16 cellular contexts compared by ENCODE assay signal in genomic region chr12:101719566-101719965, GRCh38. TPM values are rescaled to one million over a fixed set of nuclear protein-coding genes. Genes with fewer than 3 reads are reported as not detected.
A peak's percentile ranks its signal among the peaks of the same experiment; 100 is the strongest.
DNase-seq lines count a peak whose midpoint lies in the region; ATAC-seq, FAIRE-seq and TF ChIP-seq lines count a peak whose summit lies in the region.
"Had no signal": no experiment of that assay in that cellular context is flagged by ENCODE, and none has a peak within 500 bp of the region (broad histone marks: within the 10 kb centered on the region; RNA-seq: fewer than 3 reads in every experiment).

No MANE protein-coding gene starts in this region.

- H3K4me1 ChIP-seq in IMR-90 (ENCODE audit: control insufficient read depth, insufficient read depth, low read length) (no peaks in the 10 kb centered on the region; the same call in 1 of the 2 replicates), neural progenitor cell (no peaks in the 10 kb centered on the region)

- in situ Hi-C loops in IMR-90 (cut with MboI; ENCODE audit: low sequenced_read_pairs) = no loop called here

- no peak overlapping the region for H2AK9ac ChIP-seq in IMR-90 (replicated peaks; ENCODE audit: low read depth, low read length, poor library complexity)

- intact Hi-C loops in IMR-90 (cut with micrococcal nuclease) (no loop called here), lower leg skin (cut with DNase I; ENCODE audit: low total_unique reads) (no loop called here)

- no peak overlapping the region for H3K4me3 Mint-ChIP-seq in neural progenitor cell
- H3K4me3 Mint-ChIP-seq: CD14-positive monocyte, GM23338 had no signal

- H2BK20ac ChIP-seq in IMR-90 (ENCODE audit: low read depth, low read length) = no peak overlapping the region

- no peak for TF ChIP-seq CTCF in IMR-90 (conservative IDR thresholded peaks at IDR 0.05; ENCODE audit: low read depth, low read length)
- TF ChIP-seq CTCF in bronchial epithelial cell (IDR thresholded peaks at IDR 0.05; ENCODE audit: insufficient read depth, low read length, severe bottlenecking) = no peak
- TF ChIP-seq CTCF in fibroblast of the aortic adventitia (IDR thresholded peaks at IDR 0.05; ENCODE audit: insufficient read depth, low read length) = no peak
- no peak for TF ChIP-seq CTCF in neural progenitor cell (IDR thresholded peaks at IDR 0.05)
- TF ChIP-seq CTCF in lower leg skin (IDR thresholded peaks at IDR 0.05) = no peak

- H2AK5ac ChIP-seq in IMR-90 (ENCODE audit: low read depth, low read length) = no peak overlapping the region

- H4K5ac ChIP-seq in IMR-90 (ENCODE audit: low read depth, low read length) = no peak overlapping the region

- H3K4ac ChIP-seq in IMR-90 (ENCODE audit: low read depth, low read length) = no peak overlapping the region

- H3K36me3 ChIP-seq in IMR-90 (ENCODE audit: control insufficient read depth, insufficient read depth, low read length) (peaks cover 3% of the 10 kb centered on the region; the same call in 1 of the 2 replicates), bronchial epithelial cell (ENCODE audit: control insufficient read depth, insufficient read depth, low read length) (no peaks in the 10 kb centered on the region), neural progenitor cell (no peaks in the 10 kb centered on the region)

- H3K27ac ChIP-seq in IMR-90 (ENCODE audit: insufficient read depth, low read length) (no peak overlapping the region), neural progenitor cell (no peak overlapping the region)

- H3K27me3 ChIP-seq in IMR-90 (ENCODE audit: control insufficient read depth, insufficient read depth, low read length) = no peaks in the 10 kb centered on the region
- H3K27me3 ChIP-seq in bronchial epithelial cell (ENCODE audit: control insufficient read depth, insufficient read depth, low read length) = no peaks in the 10 kb centered on the region
- H3K27me3 ChIP-seq in neural progenitor cell = no peaks in the 10 kb centered on the region
- H3K27me3 ChIP-seq: Peyer's patch had no signal

- no peak overlapping the region for H2BK15ac ChIP-seq in IMR-90 (ENCODE audit: low read depth, low read length)

- H2AFZ ChIP-seq in IMR-90 (replicated peaks; ENCODE audit: low read length, poor library complexity) (no peak overlapping the region), neural progenitor cell (replicated peaks) (no peak overlapping the region)
- H2AFZ ChIP-seq: GM23338 had no signal

- no peak for TF ChIP-seq RAD21 in IMR-90 (IDR thresholded peaks at IDR 0.05; ENCODE audit: low read length)

- no TSS peak for BruUV-seq in IMR-90 (replicated peaks; lab: Mats Ljungman, UMichigan)

- H3K79me1 ChIP-seq in IMR-90 (ENCODE audit: low read depth in 1 of 2, low read length in 2 of 2) = no peaks in the 10 kb centered on the region; a peak in 1 of 4 replicates

- no peak for FAIRE-seq in bronchial epithelial cell (lab: Jason Lieb, UNC)

- CTCF ChIA-PET in IMR-90 (lab: Yijun Ruan, JAX) = no interaction called here

- H2BK120ac ChIP-seq in IMR-90 (ENCODE audit: low read depth, low read length) = no peak overlapping the region

- H4K20me1 ChIP-seq in IMR-90 (ENCODE audit: insufficient read depth, low read length) (no peaks in the 10 kb centered on the region), neural progenitor cell (ENCODE audit: low read depth) (no peaks in the 10 kb centered on the region)

- POLR2A ChIA-PET in IMR-90 (lab: Charles Lee; ENCODE audit: unreplicated experiment) = no interaction called here

- H2BK5ac ChIP-seq in IMR-90 (ENCODE audit: low read depth, low read length, poor library complexity, severe bottlenecking) = no peak overlapping the region

- H3F3A ChIP-seq in neural progenitor cell (ENCODE audit: low read depth) = no peaks in the 10 kb centered on the region

- no peak overlapping the region for H3K23ac ChIP-seq in IMR-90 (ENCODE audit: low read depth, low read length)

- ATAC-seq in IMR-90 (ENCODE audit: low read depth) = peak; percentile 87
- no peak for ATAC-seq in GM21390 (IDR thresholded peaks at IDR 0.05; ENCODE audit: unreplicated experiment)
- ATAC-seq in GM18868 (IDR thresholded peaks at IDR 0.05; ENCODE audit: unreplicated experiment) = no peak
- ATAC-seq: GM23338, HCT116 had no signal

- no peaks in the 10 kb centered on the region for H3K79me2 ChIP-seq in neural progenitor cell (ENCODE audit: low read depth)

- H3K9ac ChIP-seq in IMR-90 (ENCODE audit: low read depth, low read length) (no peak overlapping the region), neural progenitor cell (no peak overlapping the region)

- DNase-seq in IMR-90 (peak; percentile 78), bronchial epithelial cell (ENCODE audit: low read depth) (peak; percentile 19), fibroblast of the aortic adventitia (ENCODE audit: low read depth) (peak; percentile 12), neural progenitor cell (ENCODE audit: low spot score) (no peak), lower leg skin (ENCODE audit: low spot score in 2 of 2) (no peak)
- DNase-seq: DMS79, Kasumi-1, NCI-H1105, Peyer's patch had no signal

- dilution Hi-C loops in IMR-90 (cut with HindIII; ENCODE audit: low sequenced_read_pairs, unreplicated experiment) = no loop called here

- H3K9me3 ChIP-seq in IMR-90 (ENCODE audit: control insufficient read depth, insufficient read depth, low read length) (no peaks in the 10 kb centered on the region), neural progenitor cell (ENCODE audit: low read depth) (no peaks in the 10 kb centered on the region)
- H3K9me3 ChIP-seq: Peyer's patch had no signal

- no peaks in the 10 kb centered on the region for H3K4me1 Mint-ChIP-seq in neural progenitor cell

- H4K8ac ChIP-seq in IMR-90 (ENCODE audit: low read depth in 2 of 2, low read length in 2 of 2) = no peak overlapping the region

- no peaks in the 10 kb centered on the region for H3K27me3 Mint-ChIP-seq in neural progenitor cell (ENCODE audit: insufficient read depth, low read depth)

- H3K4me2 ChIP-seq in IMR-90 (ENCODE audit: low read depth, low read length) (peak overlapping the region; percentile 53; the same call in 1 of the 2 replicates), neural progenitor cell (no peak overlapping the region)
- H3K4me2 ChIP-seq: GM23338 had no signal

- H3K4me3 ChIP-seq in IMR-90 (ENCODE audit: insufficient read depth, low read depth, low read length) = no peak overlapping the region
- no peak overlapping the region for H3K4me3 ChIP-seq in bronchial epithelial cell (ENCODE audit: low read depth, low read length)
- H3K4me3 ChIP-seq in fibroblast of the aortic adventitia (ENCODE audit: low read depth, low read length) = no peak overlapping the region
- H3K4me3 ChIP-seq in neural progenitor cell = no peak overlapping the region
- H3K4me3 ChIP-seq in lower leg skin (ENCODE audit: low read depth, poor library complexity, severe bottlenecking) = no peak overlapping the region
- H3K4me3 ChIP-seq: GM23338, Peyer's patch had no signal

- no peak overlapping the region for H3K18ac ChIP-seq in IMR-90 (ENCODE audit: low read depth, low read length)

- H3K9me1 ChIP-seq in IMR-90 (ENCODE audit: insufficient read depth, low read length) = peaks cover 7% of the 10 kb centered on the region; the same call in 1 of the 2 replicates

- H3K36me3 Mint-ChIP-seq in neural progenitor cell = peaks cover 3% of the 10 kb centered on the region

- H3K56ac ChIP-seq in IMR-90 (ENCODE audit: extremely low read depth, insufficient read depth, low read length) = no peak overlapping the region

- H3K27ac Mint-ChIP-seq in neural progenitor cell = no peak overlapping the region
- H3K27ac Mint-ChIP-seq: GM23338 had no signal

- TF ChIP-seq POLR2A in IMR-90 (IDR thresholded peaks at IDR 0.05; ENCODE audit: low read depth, low read length) = no peak
- TF ChIP-seq POLR2A in lower leg skin (IDR thresholded peaks at IDR 0.05) = no peak

- H3K9me3 Mint-ChIP-seq in neural progenitor cell = no peaks in the 10 kb centered on the region
- H3K9me3 Mint-ChIP-seq: CD14-positive monocyte, GM23338 had no signal

- no peak overlapping the region for H4K91ac ChIP-seq in IMR-90 (ENCODE audit: insufficient read depth, low read depth, low read length)

- H3K14ac ChIP-seq in IMR-90 (replicated peaks; ENCODE audit: low read depth, low read length) = no peak overlapping the region

TF ChIP-seq in IMR-90, 13 proteins besides CTCF, POLR2A, EP300 and RAD21 (continues in another document):
- TF ChIP-seq NFE2L2 (IDR thresholded peaks at IDR 0.05; ENCODE audit: low read depth, low read length) = no peak
- TF ChIP-seq RCOR1 (IDR thresholded peaks at IDR 0.05; ENCODE audit: insufficient replicate concordance, low read length) = no peak
- no peak for TF ChIP-seq FOS (IDR thresholded peaks at IDR 0.05; ENCODE audit: low read depth, low read length)
- TF ChIP-seq ELK1 (IDR thresholded peaks at IDR 0.05; ENCODE audit: borderline replicate concordance, low read depth, low read length) = no peak
- no peak for TF ChIP-seq MXI1 (IDR thresholded peaks at IDR 0.05; ENCODE audit: borderline replicate concordance, low read depth, low read length)
- no peak for TF ChIP-seq RFX5 (IDR thresholded peaks at IDR 0.05; ENCODE audit: low read depth, low read length)

RNA-seq across cellular contexts. Expression of gene SYCP3, which starts 19.7 kb away (rescaled TPM):
- total RNA-seq in IMR-90 (2012; rRNA removed) (under 0.01 TPM in 1 of 2 replicates, not detected in the other), bronchial epithelial cell (under 0.01 and 0.13 TPM in 2 replicates), fibroblast of the aortic adventitia (ENCODE audit: low replicate concordance) (0.18 and 0.82 TPM in 2 replicates), neural progenitor cell (ENCODE audit: low replicate concordance) (0.03 and 0.04 TPM in 2 replicates), lower leg skin (under 1 TPM in 1 of 4 donors, not detected in 3; 0.58 TPM)
- polyA plus RNA-seq in IMR-90 (2012; rRNA removed) = 0.07 TPM in 1 of 2 replicates, not detected in the other
- polyA plus RNA-seq in IMR-90 (2012; cell fraction: cytosol; rRNA removed) = not detected in 2 replicates
- 0.10 TPM in 1 of 2 replicates, not detected in the other for polyA plus RNA-seq in IMR-90 (2012; cell fraction: nucleus; rRNA removed; ENCODE audit: low replicate concordance)
- total RNA-seq: G401, NCI-H460, Peyer's patch had no signal
- polyA plus RNA-seq: CD14-positive monocyte had no signal

RNA-seq across cellular contexts. Expression of gene CHPT1, which starts 22.1 kb away (rescaled TPM):
- total RNA-seq in IMR-90 (2012; rRNA removed) (8.1 and 18.6 TPM in 2 replicates), bronchial epithelial cell (2.3 and 3.2 TPM in 2 replicates), fibroblast of the aortic adventitia (ENCODE audit: low replicate concordance) (14.4 and 27.4 TPM in 2 replicates), neural progenitor cell (ENCODE audit: low replicate concordance) (6.5 and 12.7 TPM in 2 replicates), lower leg skin (100 to 1,000 TPM in 1 of 4 donors, 10 to 100 TPM in 3; 56.8 to 121 (median 75.1) TPM)
- 11.4 and 11.7 TPM in 2 replicates for polyA plus RNA-seq in IMR-90 (2012; rRNA removed)
- 2.1 and 10.0 TPM in 2 replicates for polyA plus RNA-seq in IMR-90 (2012; cell fraction: cytosol; rRNA removed)
- polyA plus RNA-seq in IMR-90 (2012; cell fraction: nucleus; rRNA removed; ENCODE audit: low replicate concordance) = 6.9 and 8.3 TPM in 2 replicates

Comparison
In these comparisons a context has a peak if more than half of its experiments do, and no peak if none do; other contexts are left out.
1. DNase-seq: peak in IMR-90 (single experiment), bronchial epithelial cell (single experiment) and fibroblast of the aortic adventitia (single experiment); none in neural progenitor cell (single experiment) and lower leg skin (0 of 2).